In the genomic region with DNA sequence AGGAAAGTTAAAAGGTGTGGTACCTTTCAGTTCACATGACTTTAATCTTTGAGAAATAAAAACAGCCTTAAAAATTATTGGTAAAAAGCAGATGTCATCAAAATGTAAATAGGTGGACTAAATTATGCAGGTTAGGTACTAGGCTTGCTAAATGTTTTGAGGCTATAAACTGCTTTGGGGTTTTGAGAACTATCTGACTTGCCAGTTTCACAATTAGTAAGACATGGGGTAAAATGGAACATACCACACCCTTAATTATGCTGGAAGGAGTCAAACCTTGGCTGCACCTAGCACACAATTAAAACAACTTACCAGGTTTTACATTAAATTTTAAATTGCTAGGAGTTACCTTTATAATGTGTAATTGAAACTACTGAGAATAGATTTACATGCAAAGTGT, we compare ENCODE assay signal across 1 cellular context. TPM values are rescaled to one million over a fixed set of nuclear protein-coding genes. Genes with fewer than 3 reads are reported as not detected.
"Had no signal": no experiment of that assay in that cellular context is flagged by ENCODE, and none has a peak within 500 bp of the region (broad histone marks: within the 10 kb centered on the region; RNA-seq: fewer than 3 reads in every experiment).

No MANE protein-coding gene starts in this region.

RNA-seq across cellular contexts. Expression of a gene that starts 39.4 kb away (rescaled TPM):
- total RNA-seq: progenitor cell of endocrine pancreas had no signal
